In genomic region chr1:6343506-6344405, GRCh38 we compare ENCODE assay signal across 8 cellular contexts. TPM values are rescaled to one million over a fixed set of nuclear protein-coding genes. Genes with fewer than 3 reads are reported as not detected.
DNase-seq lines count a peak whose midpoint lies in the region; ATAC-seq lines count a peak whose summit lies in the region.

No MANE protein-coding gene starts in this region.

- no peaks in the 10 kb centered on the region for H3K9me3 Mint-ChIP-seq in activated naive CD8-positive, alpha-beta T cell treated with anti-CD3 and anti-CD28 coated beads, Interleukin-2, amount 50 U/mL, for 24 hours

- in situ Hi-C loops in KBM-7 (cut with MboI; ENCODE audit: low pct_unique_long_range_greater_than_20kb, low sequenced_read_pairs) = loop anchor here (10.0 kb wide), 1 partner anchor 89 kb away; no protein-coding TSS in a partner anchor

- H3K36me3 Mint-ChIP-seq in activated naive CD8-positive, alpha-beta T cell treated with anti-CD3 and anti-CD28 coated beads, Interleukin-2, amount 50 U/mL, for 24 hours (ENCODE audit: low read depth) = peaks cover 1% of the 10 kb centered on the region

- no peaks in the 10 kb centered on the region for H3K27me3 Mint-ChIP-seq in activated naive CD8-positive, alpha-beta T cell treated with anti-CD3 and anti-CD28 coated beads, Interleukin-2, amount 50 U/mL, for 24 hours

- H3K4me3 Mint-ChIP-seq in activated naive CD8-positive, alpha-beta T cell treated with anti-CD3 and anti-CD28 coated beads, Interleukin-2, amount 50 U/mL, for 24 hours = no peak overlapping the region

- no peak overlapping the region for H3K27ac Mint-ChIP-seq in activated naive CD8-positive, alpha-beta T cell treated with anti-CD3 and anti-CD28 coated beads, Interleukin-2, amount 50 U/mL, for 24 hours

- intact Hi-C loops in left cardiac atrium (cut with DNase I) = loop anchor here (1.0 to 10.0 kb wide), 3 partner anchors 95 to 299 kb away; partner anchors contain the start of gene KCNAB2 (in 1 of the 2)
- intact Hi-C loops in sciatic nerve (cut with DNase I) = no loop called here

- DNase-seq in ELR (ENCODE audit: low read depth) (peak; percentile 81), KBM-7 (peak; percentile 86), SK-N-DZ (ENCODE audit: low spot score) (peak; percentile 47), left cardiac atrium (peak; percentile 69), sciatic nerve (ENCODE audit: low spot score) (peak; percentile 79)
- DNase-seq in activated naive CD8-positive, alpha-beta T cell treated with anti-CD3 and anti-CD28 coated beads, Interleukin-2, amount 50 U/mL, for 24 hours = peak; percentile 67

- ATAC-seq in activated naive CD8-positive, alpha-beta T cell treated with anti-CD3 and anti-CD28 coated beads, Interleukin-2, amount 50 U/mL, for 24 hours = peak; percentile 68
- ATAC-seq in left cardiac atrium (peak; percentile 85 to 90), sciatic nerve (peak; percentile 77), GM19455 (IDR thresholded peaks at IDR 0.05; ENCODE audit: unreplicated experiment) (no peak), HG02884 (IDR thresholded peaks at IDR 0.05; ENCODE audit: unreplicated experiment) (no peak)

- peaks cover 9% of the 10 kb centered on the region for H3K4me1 Mint-ChIP-seq in activated naive CD8-positive, alpha-beta T cell treated with anti-CD3 and anti-CD28 coated beads, Interleukin-2, amount 50 U/mL, for 24 hours

RNA-seq across cellular contexts. Expression of gene ACOT7, which starts 49.8 kb away (rescaled TPM):
- 59.5 and 63.2 TPM in 2 replicates for polyA plus RNA-seq in SK-N-DZ (2014; cell fraction: cytosol; rRNA removed)
- polyA plus RNA-seq in SK-N-DZ (2014; cell fraction: nucleus; rRNA removed) = 28.3 and 44.8 TPM in 2 replicates
- total RNA-seq in left cardiac atrium = 10 to 100 TPM in 1 of 2 donors, 1 to 10 TPM in 1; 9.9 to 12.9 TPM
- 11.9 TPM for total RNA-seq in sciatic nerve

Comparison
In these comparisons a context has a peak if more than half of its experiments do, and no peak if none do; other contexts are left out.
1. ATAC-seq: peak in activated naive CD8-positive, alpha-beta T cell treated with anti-CD3 and anti-CD28 coated beads, Interleukin-2, amount 50 U/mL, for 24 hours (single experiment), left cardiac atrium (2 of 2) and sciatic nerve (single experiment); none in GM19455 (single experiment) and HG02884 (single experiment).
2. Peak in every context shown above with its lines, with median percentiles within 50 percentile points of each other: DNase-seq.